11 cellular contexts compared by ENCODE assay signal in the genomic region with DNA sequence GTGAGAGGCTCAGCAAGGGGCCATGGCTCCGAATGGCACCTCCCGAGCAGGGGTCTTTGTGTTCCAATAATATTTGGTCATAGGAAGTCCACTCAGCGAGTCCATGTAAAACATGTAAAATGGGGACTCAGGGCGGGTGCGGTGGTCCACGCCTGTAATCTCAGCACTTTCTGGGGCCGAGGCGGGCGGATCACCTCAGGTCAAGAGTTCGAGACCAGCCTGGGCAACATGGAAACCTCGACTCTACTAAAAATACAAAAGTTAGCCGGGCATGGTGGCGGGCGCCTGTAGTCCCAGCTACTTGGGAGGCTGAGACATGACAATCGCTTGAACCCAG. TPM values are rescaled to one million over a fixed set of nuclear protein-coding genes. Genes with fewer than 3 reads are reported as not detected.
DNase-seq lines count a peak whose midpoint lies in the region; ATAC-seq, FAIRE-seq and TF ChIP-seq lines count a peak whose summit lies in the region.
"Had no signal": no experiment of that assay in that cellular context is flagged by ENCODE, and none has a peak within 500 bp of the region (broad histone marks: within the 10 kb centered on the region; RNA-seq: fewer than 3 reads in every experiment).

No MANE protein-coding gene starts in this region.

- WGBS in suprapubic skin = 75% methylated on average over 15 of the region's 15 CpGs

- H3K9me3 Mint-ChIP-seq in activated CD8-positive, alpha-beta memory T cell treated with anti-CD3 and anti-CD28 coated beads, Interleukin-2, amount 10 ng/mL, durations not matched to agents 7 days and 5 days (ENCODE audit: low read depth) = no peaks in the 10 kb centered on the region
- H3K9me3 Mint-ChIP-seq in activated B cell treated with CpG ODN at 0.5 μM for 24 hours (no peaks in the 10 kb centered on the region), endothelial cell (ENCODE audit: unreplicated experiment) (no peaks in the 10 kb centered on the region)

- peak overlapping the region; percentile 44 to 58 for H3K4me3 ChIP-seq in kidney (ENCODE audit: low read length in 2 of 2)
- H3K4me3 ChIP-seq in suprapubic skin = peak overlapping the region; percentile 48

- no peak for TF ChIP-seq EP300 in suprapubic skin (IDR thresholded peaks at IDR 0.05)

- H3K4me1 Mint-ChIP-seq in activated CD8-positive, alpha-beta memory T cell treated with anti-CD3 and anti-CD28 coated beads, Interleukin-2, amount 10 ng/mL, durations not matched to agents 7 days and 5 days = peaks cover 19% of the 10 kb centered on the region
- H3K4me1 Mint-ChIP-seq in activated B cell treated with CpG ODN at 0.5 μM for 24 hours (peaks cover 12% of the 10 kb centered on the region), endothelial cell (ENCODE audit: unreplicated experiment) (peaks cover 25% of the 10 kb centered on the region)

- H3K27ac Mint-ChIP-seq in activated CD8-positive, alpha-beta memory T cell treated with anti-CD3 and anti-CD28 coated beads, Interleukin-2, amount 10 ng/mL, durations not matched to agents 7 days and 5 days = no peak overlapping the region
- no peak overlapping the region for H3K27ac Mint-ChIP-seq in activated B cell treated with CpG ODN at 0.5 μM for 24 hours
- no peak overlapping the region for H3K27ac Mint-ChIP-seq in endothelial cell (ENCODE audit: unreplicated experiment)

- intact Hi-C loops in activated B cell treated with CpG ODN at 0.5 μM for 24 hours (cut with micrococcal nuclease) (loop anchor here (1.0 to 2.0 kb wide), 9 partner anchors 11 to 222 kb away; partner anchors contain the start of genes ACAD9, CFAP92, CNBP and COPG1), kidney (cut with DNase I) (no loop called here)

- peak overlapping the region; percentile 32 to 34 for H3K9ac ChIP-seq in kidney (ENCODE audit: low read length in 2 of 2)

- no peak for DNase-seq in activated CD8-positive, alpha-beta memory T cell treated with anti-CD3 and anti-CD28 coated beads, Interleukin-2, amount 10 ng/mL, durations not matched to agents 7 days and 5 days
- DNase-seq in activated CD8-positive, alpha-beta memory T cell treated with anti-CD3 and anti-CD28 coated beads, Interleukin-2, amount 50 U/mL, for 4 hours = no peak
- DNase-seq in activated B cell treated with CpG ODN at 0.5 μM for 24 hours = no peak
- no peak for DNase-seq in kidney
- DNase-seq in suprapubic skin (ENCODE audit: low spot score in 2 of 2) = no peak
- no peak for DNase-seq in activated effector memory CD4-positive, alpha-beta T cell treated with anti-CD3 and anti-CD28 coated beads, Interleukin-2, amount 50 U/mL, for 16 hours
- DNase-seq in endothelial cell (ENCODE audit: low spot score) = no peak

- H3K27me3 ChIP-seq in suprapubic skin = no peaks in the 10 kb centered on the region

- no peaks in the 10 kb centered on the region for H3K9me3 ChIP-seq in kidney (ENCODE audit: control insufficient read depth in 1 of 2, low read length in 2 of 2)
- H3K9me3 ChIP-seq in suprapubic skin = no peaks in the 10 kb centered on the region

- TF ChIP-seq CTCF in activated B cell treated with CpG ODN at 0.5 μM for 24 hours (IDR thresholded peaks at IDR 0.05) (no peak), kidney (IDR thresholded peaks at IDR 0.05; ENCODE audit: borderline replicate concordance, extremely low read depth, insufficient read depth) (no peak), suprapubic skin (IDR thresholded peaks at IDR 0.05) (no peak), endothelial cell (IDR thresholded peaks at IDR 0.05; ENCODE audit: unreplicated experiment) (no peak)

- POLR2A ChIA-PET in activated B cell treated with CpG ODN at 0.5 μM for 24 hours (lab: Charles Lee) = interaction anchor here (0.6 to 3.5 kb wide), 11 partner anchors 11 to 372 kb away, joined by 3 to 45 read pairs (median 6); partner anchors contain the start of genes CFAP92, COPG1 and RAB43

- H3K27me3 Mint-ChIP-seq in activated CD8-positive, alpha-beta memory T cell treated with anti-CD3 and anti-CD28 coated beads, Interleukin-2, amount 10 ng/mL, durations not matched to agents 7 days and 5 days = peaks cover 6% of the 10 kb centered on the region
- no peaks in the 10 kb centered on the region for H3K27me3 Mint-ChIP-seq in activated B cell treated with CpG ODN at 0.5 μM for 24 hours
- peaks cover 6% of the 10 kb centered on the region for H3K27me3 Mint-ChIP-seq in endothelial cell (ENCODE audit: unreplicated experiment)

- ATAC-seq in activated CD8-positive, alpha-beta memory T cell treated with anti-CD3 and anti-CD28 coated beads, Interleukin-2, amount 10 ng/mL, durations not matched to agents 7 days and 5 days = no peak
- ATAC-seq in activated B cell treated with CpG ODN at 0.5 μM for 24 hours (ENCODE audit: low read depth) (no peak), HG03025 (IDR thresholded peaks at IDR 0.05; ENCODE audit: low FRiP score, unreplicated experiment) (no peak)

- CTCF ChIA-PET in activated CD8-positive, alpha-beta memory T cell treated with anti-CD3 and anti-CD28 coated beads, Interleukin-2, amount 10 ng/mL, durations not matched to agents 7 days and 5 days (lab: Charles Lee) = interaction anchor here (0.6 to 5.0 kb wide), 22 partner anchors 9 to 222 kb away, joined by 3 to 111 read pairs (median 5); partner anchors contain the start of genes CFAP92 and COPG1
- CTCF ChIA-PET in activated B cell treated with CpG ODN at 0.5 μM for 24 hours (lab: Charles Lee) = interaction anchor here (1.0 to 3.4 kb wide), 4 partner anchors 11 to 94 kb away, joined by 3 to 29 read pairs (median 12); partner anchors contain the start of genes CFAP92 and RAB43

- FAIRE-seq in kidney (lab: Jason Lieb, UNC) = no peak
- FAIRE-seq: urothelium cell line had no signal

- H3K27ac ChIP-seq in kidney (ENCODE audit: low read depth in 2 of 2, low read length in 2 of 2) = no peak overlapping the region
- no peak overlapping the region for H3K27ac ChIP-seq in suprapubic skin

- H3K4me1 ChIP-seq in kidney (ENCODE audit: control insufficient read depth in 1 of 2, insufficient read depth in 1 of 2, low read depth in 1 of 2, low read length in 2 of 2) (peaks cover 5 to 8% of the 10 kb centered on the region in 2 donors), suprapubic skin (peaks cover 27% of the 10 kb centered on the region)

- peak overlapping the region; percentile 30 for H3K4me3 Mint-ChIP-seq in activated CD8-positive, alpha-beta memory T cell treated with anti-CD3 and anti-CD28 coated beads, Interleukin-2, amount 10 ng/mL, durations not matched to agents 7 days and 5 days
- H3K4me3 Mint-ChIP-seq in activated B cell treated with CpG ODN at 0.5 μM for 24 hours = peak overlapping the region; percentile 24
- no peak overlapping the region for H3K4me3 Mint-ChIP-seq in endothelial cell (ENCODE audit: unreplicated experiment)

- H3K36me3 Mint-ChIP-seq in activated CD8-positive, alpha-beta memory T cell treated with anti-CD3 and anti-CD28 coated beads, Interleukin-2, amount 10 ng/mL, durations not matched to agents 7 days and 5 days = peaks cover 1% of the 10 kb centered on the region
- H3K36me3 Mint-ChIP-seq in activated B cell treated with CpG ODN at 0.5 μM for 24 hours (ENCODE audit: low read depth) = no peaks in the 10 kb centered on the region
- peaks cover 34% of the 10 kb centered on the region for H3K36me3 Mint-ChIP-seq in endothelial cell (ENCODE audit: low read depth, unreplicated experiment)
- H3K36me3 Mint-ChIP-seq: naive B cell had no signal

- H3K36me3 ChIP-seq in kidney (ENCODE audit: control insufficient read depth in 1 of 2, insufficient read depth in 2 of 2, low read length in 2 of 2) (no peaks in the 10 kb centered on the region), suprapubic skin (no peaks in the 10 kb centered on the region)

- TF ChIP-seq POLR2A in suprapubic skin (IDR thresholded peaks at IDR 0.05) = no peak

RNA-seq across cellular contexts. Expression of gene EFCC1, which starts 26.4 kb away (rescaled TPM):
- total RNA-seq in activated CD8-positive, alpha-beta memory T cell treated with anti-CD3 and anti-CD28 coated beads, Interleukin-2, amount 10 ng/mL, durations not matched to agents 7 days and 5 days = under 1 TPM; 0.09 to 0.12 TPM
- total RNA-seq in activated B cell treated with CpG ODN at 0.5 μM for 24 hours (not detected in 2 replicates), kidney (3.7 TPM), suprapubic skin (1 to 10 TPM in 2 of 4 donors, under 1 TPM in 2; 0.76 to 2.5 (median 1.1) TPM), endothelial cell (ENCODE audit: unreplicated experiment) (15.9 TPM)
- polyA plus RNA-seq in kidney (ENCODE audit: insufficient read depth, low read depth, low replicate concordance) = 2.4 TPM
- total RNA-seq: HT1080 had no signal

RNA-seq across cellular contexts. Expression of gene GP9, which starts 33.1 kb away (rescaled TPM):
- total RNA-seq in activated CD8-positive, alpha-beta memory T cell treated with anti-CD3 and anti-CD28 coated beads, Interleukin-2, amount 10 ng/mL, durations not matched to agents 7 days and 5 days = not detected
- total RNA-seq in activated B cell treated with CpG ODN at 0.5 μM for 24 hours (not detected in 2 replicates), kidney (not detected), suprapubic skin (not detected), endothelial cell (ENCODE audit: unreplicated experiment) (1.5 TPM)
- polyA plus RNA-seq in kidney (ENCODE audit: insufficient read depth, low read depth, low replicate concordance) = 0.49 TPM
- total RNA-seq: HT1080 had no signal

RNA-seq across cellular contexts. Expression of gene CFAP92, which starts 33.6 kb away (rescaled TPM):
- under 1 TPM in 1 of 2 experiments, not detected in 1; 0.12 TPM for total RNA-seq in activated CD8-positive, alpha-beta memory T cell treated with anti-CD3 and anti-CD28 coated beads, Interleukin-2, amount 10 ng/mL, durations not matched to agents 7 days and 5 days
- total RNA-seq in activated B cell treated with CpG ODN at 0.5 μM for 24 hours = not detected in 2 replicates
- total RNA-seq in kidney = 0.60 TPM
- polyA plus RNA-seq in kidney (ENCODE audit: insufficient read depth, low read depth, low replicate concordance) = 0.56 TPM
- total RNA-seq in suprapubic skin = 1 to 10 TPM in 2 of 4 donors, under 1 TPM in 2; 0.11 to 1.7 (median 0.87) TPM
- 3.7 TPM for total RNA-seq in endothelial cell (ENCODE audit: unreplicated experiment)
- total RNA-seq: HT1080 had no signal
